ENCODE assay signal across 1 cellular context in genomic region chr7:40147371-40148246, GRCh38.
TF ChIP-seq lines count a peak whose summit lies in the region.

No MANE protein-coding gene starts in this region.

TF ChIP-seq in K562, 482 proteins besides CTCF, POLR2A, EP300 and RAD21:
- peak in 1 of 2 experiments; percentile 17; a peak in 1 of 4 replicates for TF ChIP-seq TRIM24 (IDR thresholded peaks at IDR 0.05)
- peak; percentile 29 for TF ChIP-seq E2F8 (IDR thresholded peaks at IDR 0.05; ENCODE audit: low read depth, partially characterized antibody)
- TF ChIP-seq BRD4 (IDR thresholded peaks at IDR 0.05) = no peak
- no peak for TF ChIP-seq ZNF586 (CRISPR knock-in tag; conservative IDR thresholded peaks at IDR 0.05)
- TF ChIP-seq MYC (IDR thresholded peaks at IDR 0.05; ENCODE audit: low read depth, low read length) = no peak
- TF ChIP-seq MYC (CRISPR knock-in tag; IDR thresholded peaks at IDR 0.05; ENCODE audit: borderline replicate concordance, low read depth) = no peak
- 0 out of 2 replicates have a peak, but pooled peaks have one; percentile 7 for TF ChIP-seq ATF3 (IDR thresholded peaks at IDR 0.05)
- TF ChIP-seq ATF3 (CRISPR knock-in tag; conservative IDR thresholded peaks at IDR 0.05) = no peak
- peak; percentile 84 for TF ChIP-seq PKNOX1 (IDR thresholded peaks at IDR 0.05)
- peak; percentile 58 for TF ChIP-seq MYBL2 (IDR thresholded peaks at IDR 0.05; ENCODE audit: low read depth)
- TF ChIP-seq MYBL2 (CRISPR knock-in tag; IDR thresholded peaks at IDR 0.05; ENCODE audit: borderline replicate concordance) = no peak
- TF ChIP-seq PPARD (CRISPR knock-in tag; IDR thresholded peaks at IDR 0.05) = no peak
- TF ChIP-seq, protein P1, sequence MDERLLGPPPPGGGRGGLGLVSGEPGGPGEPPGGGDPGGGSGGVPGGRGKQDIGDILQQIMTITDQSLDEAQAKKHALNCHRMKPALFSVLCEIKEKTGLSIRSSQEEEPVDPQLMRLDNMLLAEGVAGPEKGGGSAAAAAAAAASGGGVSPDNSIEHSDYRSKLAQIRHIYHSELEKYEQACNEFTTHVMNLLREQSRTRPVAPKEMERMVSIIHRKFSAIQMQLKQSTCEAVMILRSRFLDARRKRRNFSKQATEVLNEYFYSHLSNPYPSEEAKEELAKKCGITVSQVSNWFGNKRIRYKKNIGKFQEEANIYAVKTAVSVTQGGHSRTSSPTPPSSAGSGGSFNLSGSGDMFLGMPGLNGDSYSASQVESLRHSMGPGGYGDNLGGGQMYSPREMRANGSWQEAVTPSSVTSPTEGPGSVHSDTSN (CRISPR knock-in tag; IDR thresholded peaks at IDR 0.05; ENCODE audit: low read depth) = no peak
- TF ChIP-seq, protein P1 (tag; conservative IDR thresholded peaks at IDR 0.05; ENCODE audit: low read depth) = 0 out of 2 replicates have a peak, but pooled peaks have one; percentile 20
